Comparison of ENCODE assay signal across 1 cellular context in the genomic region with DNA sequence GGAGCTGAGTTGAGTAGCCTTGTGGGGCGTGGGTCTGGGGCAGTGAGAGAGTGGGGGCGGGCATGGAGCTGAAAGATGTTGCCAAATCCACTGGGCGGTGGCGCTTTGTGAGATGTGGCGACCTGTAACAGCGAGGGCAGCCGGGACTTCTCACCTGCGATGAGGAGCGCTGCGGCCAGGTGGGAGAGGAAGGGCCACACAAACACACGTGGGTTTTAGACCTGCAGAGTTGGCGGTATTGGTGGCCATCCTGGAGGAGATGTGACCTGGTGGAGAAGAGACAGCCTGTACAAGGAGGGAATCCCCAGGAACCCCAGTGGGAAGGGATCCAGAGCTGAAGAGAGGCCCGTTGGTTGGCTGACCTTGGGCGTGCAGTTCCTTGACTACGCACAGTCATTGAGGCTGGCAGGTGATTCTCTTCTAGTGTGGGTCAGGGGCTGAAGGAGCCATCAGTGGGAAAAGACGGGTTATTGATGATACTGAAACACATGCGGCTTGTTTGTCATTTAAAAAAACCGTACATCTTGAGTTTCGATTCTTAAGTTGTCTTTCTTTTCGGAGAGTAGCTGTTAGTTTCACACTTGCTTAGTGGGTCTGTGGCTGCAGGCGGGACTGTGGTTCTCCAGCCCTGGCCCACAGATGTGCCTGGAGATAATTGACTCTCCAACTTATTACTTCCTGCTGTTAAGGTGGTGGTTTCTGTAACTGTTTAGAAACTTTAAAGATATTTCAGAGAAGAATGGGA.
TF ChIP-seq lines count a peak whose summit lies in the region.

No MANE protein-coding gene starts in this region.

TF ChIP-seq in GM12878, 131 proteins besides CTCF, POLR2A, EP300 and RAD21 (continued from another document and continues in another):
- TF ChIP-seq, protein P1, sequence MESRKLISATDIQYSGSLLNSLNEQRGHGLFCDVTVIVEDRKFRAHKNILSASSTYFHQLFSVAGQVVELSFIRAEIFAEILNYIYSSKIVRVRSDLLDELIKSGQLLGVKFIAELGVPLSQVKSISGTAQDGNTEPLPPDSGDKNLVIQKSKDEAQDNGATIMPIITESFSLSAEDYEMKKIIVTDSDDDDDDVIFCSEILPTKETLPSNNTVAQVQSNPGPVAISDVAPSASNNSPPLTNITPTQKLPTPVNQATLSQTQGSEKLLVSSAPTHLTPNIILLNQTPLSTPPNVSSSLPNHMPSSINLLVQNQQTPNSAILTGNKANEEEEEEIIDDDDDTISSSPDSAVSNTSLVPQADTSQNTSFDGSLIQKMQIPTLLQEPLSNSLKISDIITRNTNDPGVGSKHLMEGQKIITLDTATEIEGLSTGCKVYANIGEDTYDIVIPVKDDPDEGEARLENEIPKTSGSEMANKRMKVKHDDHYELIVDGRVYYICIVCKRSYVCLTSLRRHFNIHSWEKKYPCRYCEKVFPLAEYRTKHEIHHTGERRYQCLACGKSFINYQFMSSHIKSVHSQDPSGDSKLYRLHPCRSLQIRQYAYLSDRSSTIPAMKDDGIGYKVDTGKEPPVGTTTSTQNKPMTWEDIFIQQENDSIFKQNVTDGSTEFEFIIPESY (IDR thresholded peaks at IDR 0.05): peak; percentile 33; the same call in 1 of the 2 replicates
- TF ChIP-seq SMARCA5 (IDR thresholded peaks at IDR 0.05) (peak; percentile 70), PBX3 (IDR thresholded peaks at IDR 0.05; ENCODE audit: insufficient replicate concordance, low read depth, low read length) (peak; percentile 40), DPF2 (IDR thresholded peaks at IDR 0.05) (peak; percentile 80), MYB (IDR thresholded peaks at IDR 0.05; ENCODE audit: borderline replicate concordance, low read depth, low read length) (peak; percentile 28; the same call in 1 of the 2 replicates), NBN (IDR thresholded peaks at IDR 0.05) (peak; percentile 73), IRF3 (IDR thresholded peaks at IDR 0.05) (no peak), IRF4 (IDR thresholded peaks at IDR 0.05; ENCODE audit: low read depth, low read length) (0 out of 2 replicates have a peak, but pooled peaks have one; percentile 42), RBBP5 (conservative IDR thresholded peaks at IDR 0.05) (no peak), BHLHE40 (IDR thresholded peaks at IDR 0.05; ENCODE audit: borderline replicate concordance in 1 of 2, low read depth in 2 of 2, low read length in 1 of 2) (peak; percentile 83 to 86), CBFB (IDR thresholded peaks at IDR 0.05; ENCODE audit: low read depth) (peak; percentile 71; the same call in 1 of the 2 replicates), ETV6 (conservative IDR thresholded peaks at IDR 0.05 in 1 of 2, IDR thresholded peaks at IDR 0.05 in 1 of 2; ENCODE audit: borderline replicate concordance in 1 of 2, low read depth in 1 of 2) (peak in 1 of 2 experiments; percentile 24; a peak in 1 of 4 replicates), RELA (IDR thresholded peaks at IDR 0.05; ENCODE audit: borderline replicate concordance, partially characterized antibody) (no peak), TBL1XR1 (IDR thresholded peaks at IDR 0.05; ENCODE audit: low read depth, low read length) (peak; percentile 85), POLR2AphosphoS2 (IDR thresholded peaks at IDR 0.05; ENCODE audit: low read depth, low read length) (no peak), IKZF2 (IDR thresholded peaks at IDR 0.05) (peak; percentile 93 to 95), STAT3 (IDR thresholded peaks at IDR 0.05; ENCODE audit: low read depth, low read length) (no peak), E2F4 (IDR thresholded peaks at IDR 0.05; ENCODE audit: low read depth, low read length) (no peak), WRNIP1 (IDR thresholded peaks at IDR 0.05; ENCODE audit: borderline replicate concordance, low read depth, low read length) (no peak), ZNF217 (IDR thresholded peaks at IDR 0.05) (peak; percentile 56; the same call in 1 of the 2 replicates), CBX5 (IDR thresholded peaks at IDR 0.05; ENCODE audit: low read depth) (no peak), HDAC2 (IDR thresholded peaks at IDR 0.05) (no peak), NR2C1 (IDR thresholded peaks at IDR 0.05) (peak; percentile 23; the same call in 1 of the 2 replicates), SIN3A (IDR thresholded peaks at IDR 0.05; ENCODE audit: low read depth, low read length) (0 out of 2 replicates have a peak, but pooled peaks have one; percentile 61), ZBED1 (IDR thresholded peaks at IDR 0.05; ENCODE audit: borderline replicate concordance) (peak; percentile 42; the same call in 1 of the 2 replicates), CHD2 (IDR thresholded peaks at IDR 0.05; ENCODE audit: borderline replicate concordance, low read depth, low read length) (peak; percentile 48; the same call in 1 of the 2 replicates), E4F1 (IDR thresholded peaks at IDR 0.05; ENCODE audit: borderline replicate concordance, partially characterized antibody) (no peak), ZNF384 (IDR thresholded peaks at IDR 0.05; ENCODE audit: borderline replicate concordance, low read depth, low read length) (peak; percentile 86), EZH2 (IDR thresholded peaks at IDR 0.05; ENCODE audit: borderline replicate concordance, control insufficient read depth, low read depth, low read length) (no peak), RAD51 (IDR thresholded peaks at IDR 0.05) (peak; percentile 21; the same call in 1 of the 2 replicates), ATF7 (IDR thresholded peaks at IDR 0.05; ENCODE audit: low read depth) (peak; percentile 71), KLF5 (IDR thresholded peaks at IDR 0.05; ENCODE audit: partially characterized antibody) (no peak), FOXK2 (IDR thresholded peaks at IDR 0.05) (no peak; the same call in 1 of the 2 replicates), JUNB (IDR thresholded peaks at IDR 0.05) (0 out of 2 replicates have a peak, but pooled peaks have one; percentile 14), MEF2A (IDR thresholded peaks at IDR 0.05; ENCODE audit: insufficient read depth, low read depth, low read length) (0 out of 2 replicates have a peak, but pooled peaks have one; percentile 39), TCF3 (IDR thresholded peaks at IDR 0.05; ENCODE audit: borderline replicate concordance, insufficient read depth, low read depth, low read length) (peak; percentile 63; the same call in 1 of the 2 replicates), ZSCAN29 (IDR thresholded peaks at IDR 0.05) (peak; percentile 60; the same call in 1 of the 2 replicates), SUPT20H (IDR thresholded peaks at IDR 0.05; ENCODE audit: borderline replicate concordance, control insufficient read depth, low read depth, low read length) (no peak), KDM1A (IDR thresholded peaks at IDR 0.05; ENCODE audit: borderline replicate concordance) (no peak), RB1 (IDR thresholded peaks at IDR 0.05; ENCODE audit: borderline replicate concordance) (0 out of 2 replicates have a peak, but pooled peaks have one; percentile 25), SMAD5 (IDR thresholded peaks at IDR 0.05; ENCODE audit: low read depth) (no peak), SMC3 (IDR thresholded peaks at IDR 0.05; ENCODE audit: borderline replicate concordance, low read length) (no peak)
- TF ChIP-seq, protein P2, sequence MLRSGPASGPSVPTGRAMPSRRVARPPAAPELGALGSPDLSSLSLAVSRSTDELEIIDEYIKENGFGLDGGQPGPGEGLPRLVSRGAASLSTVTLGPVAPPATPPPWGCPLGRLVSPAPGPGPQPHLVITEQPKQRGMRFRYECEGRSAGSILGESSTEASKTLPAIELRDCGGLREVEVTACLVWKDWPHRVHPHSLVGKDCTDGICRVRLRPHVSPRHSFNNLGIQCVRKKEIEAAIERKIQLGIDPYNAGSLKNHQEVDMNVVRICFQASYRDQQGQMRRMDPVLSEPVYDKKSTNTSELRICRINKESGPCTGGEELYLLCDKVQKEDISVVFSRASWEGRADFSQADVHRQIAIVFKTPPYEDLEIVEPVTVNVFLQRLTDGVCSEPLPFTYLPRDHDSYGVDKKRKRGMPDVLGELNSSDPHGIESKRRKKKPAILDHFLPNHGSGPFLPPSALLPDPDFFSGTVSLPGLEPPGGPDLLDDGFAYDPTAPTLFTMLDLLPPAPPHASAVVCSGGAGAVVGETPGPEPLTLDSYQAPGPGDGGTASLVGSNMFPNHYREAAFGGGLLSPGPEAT (IDR thresholded peaks at IDR 0.05; ENCODE audit: low read depth): peak; percentile 75
- TF ChIP-seq, protein P3, sequence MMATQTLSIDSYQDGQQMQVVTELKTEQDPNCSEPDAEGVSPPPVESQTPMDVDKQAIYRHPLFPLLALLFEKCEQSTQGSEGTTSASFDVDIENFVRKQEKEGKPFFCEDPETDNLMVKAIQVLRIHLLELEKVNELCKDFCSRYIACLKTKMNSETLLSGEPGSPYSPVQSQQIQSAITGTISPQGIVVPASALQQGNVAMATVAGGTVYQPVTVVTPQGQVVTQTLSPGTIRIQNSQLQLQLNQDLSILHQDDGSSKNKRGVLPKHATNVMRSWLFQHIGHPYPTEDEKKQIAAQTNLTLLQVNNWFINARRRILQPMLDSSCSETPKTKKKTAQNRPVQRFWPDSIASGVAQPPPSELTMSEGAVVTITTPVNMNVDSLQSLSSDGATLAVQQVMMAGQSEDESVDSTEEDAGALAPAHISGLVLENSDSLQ (IDR thresholded peaks at IDR 0.05): peak; percentile 68
- TF ChIP-seq, protein P4, sequence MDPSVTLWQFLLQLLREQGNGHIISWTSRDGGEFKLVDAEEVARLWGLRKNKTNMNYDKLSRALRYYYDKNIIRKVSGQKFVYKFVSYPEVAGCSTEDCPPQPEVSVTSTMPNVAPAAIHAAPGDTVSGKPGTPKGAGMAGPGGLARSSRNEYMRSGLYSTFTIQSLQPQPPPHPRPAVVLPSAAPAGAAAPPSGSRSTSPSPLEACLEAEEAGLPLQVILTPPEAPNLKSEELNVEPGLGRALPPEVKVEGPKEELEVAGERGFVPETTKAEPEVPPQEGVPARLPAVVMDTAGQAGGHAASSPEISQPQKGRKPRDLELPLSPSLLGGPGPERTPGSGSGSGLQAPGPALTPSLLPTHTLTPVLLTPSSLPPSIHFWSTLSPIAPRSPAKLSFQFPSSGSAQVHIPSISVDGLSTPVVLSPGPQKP (IDR thresholded peaks at IDR 0.05; ENCODE audit: low read depth, low read length): no peak
- TF ChIP-seq, protein P5, sequence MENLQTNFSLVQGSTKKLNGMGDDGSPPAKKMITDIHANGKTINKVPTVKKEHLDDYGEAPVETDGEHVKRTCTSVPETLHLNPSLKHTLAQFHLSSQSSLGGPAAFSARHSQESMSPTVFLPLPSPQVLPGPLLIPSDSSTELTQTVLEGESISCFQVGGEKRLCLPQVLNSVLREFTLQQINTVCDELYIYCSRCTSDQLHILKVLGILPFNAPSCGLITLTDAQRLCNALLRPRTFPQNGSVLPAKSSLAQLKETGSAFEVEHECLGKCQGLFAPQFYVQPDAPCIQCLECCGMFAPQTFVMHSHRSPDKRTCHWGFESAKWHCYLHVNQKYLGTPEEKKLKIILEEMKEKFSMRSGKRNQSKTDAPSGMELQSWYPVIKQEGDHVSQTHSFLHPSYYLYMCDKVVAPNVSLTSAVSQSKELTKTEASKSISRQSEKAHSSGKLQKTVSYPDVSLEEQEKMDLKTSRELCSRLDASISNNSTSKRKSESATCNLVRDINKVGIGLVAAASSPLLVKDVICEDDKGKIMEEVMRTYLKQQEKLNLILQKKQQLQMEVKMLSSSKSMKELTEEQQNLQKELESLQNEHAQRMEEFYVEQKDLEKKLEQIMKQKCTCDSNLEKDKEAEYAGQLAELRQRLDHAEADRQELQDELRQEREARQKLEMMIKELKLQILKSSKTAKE (IDR thresholded peaks at IDR 0.05; ENCODE audit: low read depth, poor library complexity, severe bottlenecking): peak; percentile 93
- TF ChIP-seq, protein P6, sequence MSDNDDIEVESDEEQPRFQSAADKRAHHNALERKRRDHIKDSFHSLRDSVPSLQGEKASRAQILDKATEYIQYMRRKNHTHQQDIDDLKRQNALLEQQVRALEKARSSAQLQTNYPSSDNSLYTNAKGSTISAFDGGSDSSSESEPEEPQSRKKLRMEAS (IDR thresholded peaks at IDR 0.05; ENCODE audit: low read depth, low read length): peak; percentile 54; the same call in 1 of the 2 replicates
